In genomic region chr9:77748214-77748772, GRCh38 we compare ENCODE assay signal across 16 cellular contexts.
DNase-seq lines count a peak whose midpoint lies in the region; ATAC-seq and TF ChIP-seq lines count a peak whose summit lies in the region.
"Had no signal": no experiment of that assay in that cellular context is flagged by ENCODE, and none has a peak within 500 bp of the region (broad histone marks: within the 10 kb centered on the region; RNA-seq: fewer than 3 reads in every experiment).

No MANE protein-coding gene starts in this region.

- H3K36me3 Mint-ChIP-seq in activated CD8-positive, alpha-beta T cell treated with anti-CD3 and anti-CD28 coated beads for 36 hours (ENCODE audit: low read depth), result peaks cover 12% of the 10 kb centered on the region
- peaks cover 8% of the 10 kb centered on the region for H3K36me3 Mint-ChIP-seq in activated CD8-positive, alpha-beta T cell treated with anti-CD3 and anti-CD28 coated beads, Interleukin-2, amount 10 ng/mL, durations not matched to agents 7 days and 5 days (ENCODE audit: low read depth)

- CTCF ChIA-PET in activated CD8-positive, alpha-beta T cell treated with anti-CD3 and anti-CD28 coated beads for 36 hours (lab: Charles Lee), result interaction anchor here (1.0 to 3.2 kb wide), 6 partner anchors 98 to 373 kb away, joined by 3 to 23 read pairs (median 4); no protein-coding TSS in a partner anchor
- CTCF ChIA-PET in activated CD8-positive, alpha-beta T cell treated with anti-CD3 and anti-CD28 coated beads, Interleukin-2, amount 10 ng/mL, durations not matched to agents 7 days and 5 days (lab: Charles Lee), result interaction anchor here (1.0 to 3.6 kb wide), 4 partner anchors 9 to 315 kb away, joined by 3 to 14 read pairs (median 5); no protein-coding TSS in a partner anchor

- intact Hi-C loops in activated CD8-positive, alpha-beta T cell treated with anti-CD3 and anti-CD28 coated beads for 36 hours (cut with micrococcal nuclease), result no loop called here

- H3K27ac Mint-ChIP-seq in activated CD8-positive, alpha-beta T cell treated with anti-CD3 and anti-CD28 coated beads for 36 hours, result peak overlapping the region; percentile 76
- H3K27ac Mint-ChIP-seq in activated CD8-positive, alpha-beta T cell treated with anti-CD3 and anti-CD28 coated beads, Interleukin-2, amount 10 ng/mL, durations not matched to agents 7 days and 5 days, result no peak overlapping the region
- H3K27ac Mint-ChIP-seq: GM23338 had no signal

- no peaks in the 10 kb centered on the region for H3K27me3 ChIP-seq in stomach smooth muscle (ENCODE audit: control insufficient read depth in 1 of 2, insufficient read depth in 2 of 2, low read length in 2 of 2)
- H3K27me3 ChIP-seq: BE2C had no signal

- ATAC-seq in activated CD8-positive, alpha-beta T cell treated with anti-CD3 and anti-CD28 coated beads for 36 hours, result no peak
- ATAC-seq in activated CD8-positive, alpha-beta T cell treated with anti-CD3 and anti-CD28 coated beads, Interleukin-2, amount 10 ng/mL, durations not matched to agents 7 days and 5 days, result no peak
- ATAC-seq in HG03469 (IDR thresholded peaks at IDR 0.05; ENCODE audit: unreplicated experiment), result no peak
- ATAC-seq: A549, GM12878, GM23338 had no signal

- peaks cover 20% of the 10 kb centered on the region for H3K4me1 ChIP-seq in stomach smooth muscle (ENCODE audit: control insufficient read depth, insufficient read depth, low read length)

- no peak overlapping the region for H3K9ac ChIP-seq in stomach smooth muscle (ENCODE audit: low read length in 2 of 2)

- POLR2A ChIA-PET in activated CD8-positive, alpha-beta T cell treated with anti-CD3 and anti-CD28 coated beads for 36 hours (lab: Charles Lee), result interaction anchor here (0.5 kb wide), 1 partner anchor 229 kb away, joined by 3 read pairs; no protein-coding TSS in a partner anchor
- POLR2A ChIA-PET in activated CD8-positive, alpha-beta T cell treated with anti-CD3 and anti-CD28 coated beads, Interleukin-2, amount 10 ng/mL, durations not matched to agents 7 days and 5 days (lab: Charles Lee), result no interaction called here

- H3K36me3 ChIP-seq in stomach smooth muscle (ENCODE audit: control insufficient read depth in 2 of 2, insufficient read depth in 2 of 2, low read length in 2 of 2), result no peaks in the 10 kb centered on the region
- H3K36me3 ChIP-seq: BE2C had no signal

- no peak for DNase-seq in activated CD8-positive, alpha-beta T cell treated with anti-CD3 and anti-CD28 coated beads for 36 hours
- no peak for DNase-seq in activated CD8-positive, alpha-beta T cell treated with anti-CD3 and anti-CD28 coated beads, Interleukin-2, amount 10 ng/mL, durations not matched to agents 7 days and 5 days
- DNase-seq in NCI-H1436 treated with DMSO at 0.1 percent for 48 hours (lab: John Stamatoyannopoulos, UW), result peak; percentile 55
- peak; percentile 58 for DNase-seq in SK-N-DZ (ENCODE audit: low spot score)
- DNase-seq in ureter (ENCODE audit: low spot score), result no peak
- DNase-seq in NCI-H446 (lab: John Stamatoyannopoulos, UW), result no peak
- DNase-seq: BE2C; CD4-positive, alpha-beta memory T cell; DMS79; H9 had no signal

- H3K4me3 ChIP-seq in stomach smooth muscle (ENCODE audit: low read length in 2 of 2), result no peak overlapping the region
- H3K4me3 ChIP-seq: A549, GM12878, GM23338 had no signal

- no peak for TF ChIP-seq CTCF in activated CD8-positive, alpha-beta T cell treated with anti-CD3 and anti-CD28 coated beads for 36 hours (IDR thresholded peaks at IDR 0.05)

- H3K4me3 Mint-ChIP-seq in activated CD8-positive, alpha-beta T cell treated with anti-CD3 and anti-CD28 coated beads for 36 hours, result no peak overlapping the region
- no peak overlapping the region for H3K4me3 Mint-ChIP-seq in activated CD8-positive, alpha-beta T cell treated with anti-CD3 and anti-CD28 coated beads, Interleukin-2, amount 10 ng/mL, durations not matched to agents 7 days and 5 days
- H3K4me3 Mint-ChIP-seq: CD4-positive, alpha-beta memory T cell; GM23338; H9 had no signal

- H3K27me3 Mint-ChIP-seq in activated CD8-positive, alpha-beta T cell treated with anti-CD3 and anti-CD28 coated beads for 36 hours, result no peaks in the 10 kb centered on the region
- H3K27me3 Mint-ChIP-seq in activated CD8-positive, alpha-beta T cell treated with anti-CD3 and anti-CD28 coated beads, Interleukin-2, amount 10 ng/mL, durations not matched to agents 7 days and 5 days (ENCODE audit: low read depth), result no peaks in the 10 kb centered on the region
- H3K27me3 Mint-ChIP-seq: CD4-positive, alpha-beta memory T cell had no signal

- peak overlapping the region; percentile 12 for H3K27ac ChIP-seq in stomach smooth muscle (ENCODE audit: low read length)
- H3K27ac ChIP-seq: A549, C4-2B had no signal

- peaks cover 5% of the 10 kb centered on the region for H3K9me3 Mint-ChIP-seq in activated CD8-positive, alpha-beta T cell treated with anti-CD3 and anti-CD28 coated beads for 36 hours
- no peaks in the 10 kb centered on the region for H3K9me3 Mint-ChIP-seq in activated CD8-positive, alpha-beta T cell treated with anti-CD3 and anti-CD28 coated beads, Interleukin-2, amount 10 ng/mL, durations not matched to agents 7 days and 5 days (ENCODE audit: insufficient read depth)
- H3K9me3 Mint-ChIP-seq: CD4-positive, alpha-beta memory T cell; GM23338; H9 had no signal

- peaks cover 61% of the 10 kb centered on the region for H3K4me1 Mint-ChIP-seq in activated CD8-positive, alpha-beta T cell treated with anti-CD3 and anti-CD28 coated beads for 36 hours (ENCODE audit: low read depth)
- H3K4me1 Mint-ChIP-seq in activated CD8-positive, alpha-beta T cell treated with anti-CD3 and anti-CD28 coated beads, Interleukin-2, amount 10 ng/mL, durations not matched to agents 7 days and 5 days (ENCODE audit: low read depth), result peaks cover 19% of the 10 kb centered on the region

- H3K9me3 ChIP-seq in stomach smooth muscle (ENCODE audit: control insufficient read depth in 2 of 2, low read length in 2 of 2), result no peaks in the 10 kb centered on the region
- H3K9me3 ChIP-seq: A549, BE2C had no signal

Comparison
In these comparisons a context has a peak if more than half of its experiments do, and no peak if none do; other contexts are left out.
1. DNase-seq: peak in NCI-H1436 treated with DMSO at 0.1 percent for 48 hours (single experiment) and SK-N-DZ (single experiment); none in activated CD8-positive, alpha-beta T cell treated with anti-CD3 and anti-CD28 coated beads for 36 hours (single experiment), activated CD8-positive, alpha-beta T cell treated with anti-CD3 and anti-CD28 coated beads, Interleukin-2, amount 10 ng/mL, durations not matched to agents 7 days and 5 days (single experiment), ureter (single experiment) and NCI-H446 (0 of 2).